Comparison of ENCODE assay signal across 11 cellular contexts in genomic region chr17:55609737-55610201, GRCh38.
A peak's percentile ranks its signal among the peaks of the same experiment; 100 is the strongest.
DNase-seq lines count a peak whose midpoint lies in the region; ATAC-seq, FAIRE-seq and TF ChIP-seq lines count a peak whose summit lies in the region.
"Had no signal": no experiment of that assay in that cellular context is flagged by ENCODE, and none has a peak within 500 bp of the region (broad histone marks: within the 10 kb centered on the region; RNA-seq: fewer than 3 reads in every experiment).

No MANE protein-coding gene starts in this region.

- peak; percentile 84 for DNase-seq in fibroblast of gingiva (ENCODE audit: low read depth)
- DNase-seq in myocyte (ENCODE audit: low read depth) = peak; percentile 99
- no peak for DNase-seq in upper lobe of right lung
- no peak for DNase-seq in frontal cortex (ENCODE audit: low spot score in 2 of 2)
- DNase-seq in activated naive CD8-positive, alpha-beta T cell treated with anti-CD3 and anti-CD28 coated beads for 36 hours = no peak
- no peak for DNase-seq in activated CD4-positive, alpha-beta T cell treated with anti-CD3 and anti-CD28 coated beads for 4 hours
- DNase-seq: NCI-H2081 treated with DMSO at 0.1 percent for 48 hours had no signal

- H3K27ac Mint-ChIP-seq in activated naive CD8-positive, alpha-beta T cell treated with anti-CD3 and anti-CD28 coated beads for 36 hours = no peak overlapping the region
- H3K27ac Mint-ChIP-seq: T-helper 2 cell treated with Interferon-gamma antibody and Interleukin-4, amounts not matched to agents 5 μg/mL and 100 μg/mL, for 36 hours had no signal

- H3K27me3 ChIP-seq in upper lobe of right lung = no peaks in the 10 kb centered on the region

- peaks cover 5% of the 10 kb centered on the region for H3K4me1 ChIP-seq in upper lobe of right lung

- peak overlapping the region; percentile 26 for H3K27ac ChIP-seq in upper lobe of right lung

- no peak for TF ChIP-seq CTCF in upper lobe of right lung (IDR thresholded peaks at IDR 0.05)

- no peaks in the 10 kb centered on the region for H3K4me1 Mint-ChIP-seq in activated naive CD8-positive, alpha-beta T cell treated with anti-CD3 and anti-CD28 coated beads for 36 hours

- no peaks in the 10 kb centered on the region for H3K9me3 Mint-ChIP-seq in activated naive CD8-positive, alpha-beta T cell treated with anti-CD3 and anti-CD28 coated beads for 36 hours
- H3K9me3 Mint-ChIP-seq: T-helper 2 cell treated with Interferon-gamma antibody and Interleukin-4, amounts not matched to agents 5 μg/mL and 100 μg/mL, for 36 hours had no signal

- FAIRE-seq in frontal cortex (lab: Jason Lieb, UNC) = no peak
- FAIRE-seq: GM12892, K562 had no signal

- intact Hi-C loops in upper lobe of right lung (cut with DNase I) = no loop called here

- H3K36me3 Mint-ChIP-seq in activated naive CD8-positive, alpha-beta T cell treated with anti-CD3 and anti-CD28 coated beads for 36 hours = no peaks in the 10 kb centered on the region

- H3K4me3 ChIP-seq in upper lobe of right lung = no peak overlapping the region
- H3K4me3 ChIP-seq: K562 had no signal

- no peaks in the 10 kb centered on the region for H3K36me3 ChIP-seq in upper lobe of right lung

- ATAC-seq in upper lobe of right lung = peak; percentile 63
- ATAC-seq: K562 had no signal

- no peaks in the 10 kb centered on the region for H3K9me3 ChIP-seq in upper lobe of right lung

- peaks cover 16% of the 10 kb centered on the region for H3K27me3 Mint-ChIP-seq in activated naive CD8-positive, alpha-beta T cell treated with anti-CD3 and anti-CD28 coated beads for 36 hours

- H3K4me3 Mint-ChIP-seq in activated naive CD8-positive, alpha-beta T cell treated with anti-CD3 and anti-CD28 coated beads for 36 hours = no peak overlapping the region
- H3K4me3 Mint-ChIP-seq: T-helper 2 cell treated with Interferon-gamma antibody and Interleukin-4, amounts not matched to agents 5 μg/mL and 100 μg/mL, for 36 hours had no signal

TF ChIP-seq in PFSK-1, 5 proteins besides CTCF, POLR2A, EP300 and RAD21:
- TF ChIP-seq, protein P1, sequence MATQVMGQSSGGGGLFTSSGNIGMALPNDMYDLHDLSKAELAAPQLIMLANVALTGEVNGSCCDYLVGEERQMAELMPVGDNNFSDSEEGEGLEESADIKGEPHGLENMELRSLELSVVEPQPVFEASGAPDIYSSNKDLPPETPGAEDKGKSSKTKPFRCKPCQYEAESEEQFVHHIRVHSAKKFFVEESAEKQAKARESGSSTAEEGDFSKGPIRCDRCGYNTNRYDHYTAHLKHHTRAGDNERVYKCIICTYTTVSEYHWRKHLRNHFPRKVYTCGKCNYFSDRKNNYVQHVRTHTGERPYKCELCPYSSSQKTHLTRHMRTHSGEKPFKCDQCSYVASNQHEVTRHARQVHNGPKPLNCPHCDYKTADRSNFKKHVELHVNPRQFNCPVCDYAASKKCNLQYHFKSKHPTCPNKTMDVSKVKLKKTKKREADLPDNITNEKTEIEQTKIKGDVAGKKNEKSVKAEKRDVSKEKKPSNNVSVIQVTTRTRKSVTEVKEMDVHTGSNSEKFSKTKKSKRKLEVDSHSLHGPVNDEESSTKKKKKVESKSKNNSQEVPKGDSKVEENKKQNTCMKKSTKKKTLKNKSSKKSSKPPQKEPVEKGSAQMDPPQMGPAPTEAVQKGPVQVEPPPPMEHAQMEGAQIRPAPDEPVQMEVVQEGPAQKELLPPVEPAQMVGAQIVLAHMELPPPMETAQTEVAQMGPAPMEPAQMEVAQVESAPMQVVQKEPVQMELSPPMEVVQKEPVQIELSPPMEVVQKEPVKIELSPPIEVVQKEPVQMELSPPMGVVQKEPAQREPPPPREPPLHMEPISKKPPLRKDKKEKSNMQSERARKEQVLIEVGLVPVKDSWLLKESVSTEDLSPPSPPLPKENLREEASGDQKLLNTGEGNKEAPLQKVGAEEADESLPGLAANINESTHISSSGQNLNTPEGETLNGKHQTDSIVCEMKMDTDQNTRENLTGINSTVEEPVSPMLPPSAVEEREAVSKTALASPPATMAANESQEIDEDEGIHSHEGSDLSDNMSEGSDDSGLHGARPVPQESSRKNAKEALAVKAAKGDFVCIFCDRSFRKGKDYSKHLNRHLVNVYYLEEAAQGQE (IDR thresholded peaks at IDR 0.05; ENCODE audit: insufficient read depth in 1 of 2, low read depth in 2 of 2, low read length in 2 of 2) = no peak; a peak in 1 of 4 replicates
- 0 out of 2 replicates have a peak, but pooled peaks have one; percentile 31 for TF ChIP-seq TAF1 (IDR thresholded peaks at IDR 0.05; ENCODE audit: borderline replicate concordance, insufficient read depth, low read length)
- TF ChIP-seq SIN3A (IDR thresholded peaks at IDR 0.05; ENCODE audit: borderline replicate concordance, insufficient read depth, low read length) = peak; percentile 18; the same call in 1 of the 2 replicates
- TF ChIP-seq FOXP2 (optimal IDR thresholded peaks at IDR 0.05; ENCODE audit: borderline replicate concordance, extremely low read depth, extremely low read length, insufficient read depth) = no peak
- TF ChIP-seq POLR2AphosphoS5 (IDR thresholded peaks at IDR 0.05; ENCODE audit: low read depth, low read length) = no peak

Comparison
In these comparisons a context has a peak if more than half of its experiments do, and no peak if none do; other contexts are left out.
1. DNase-seq: peak in fibroblast of gingiva (single experiment) and myocyte (single experiment); none in upper lobe of right lung (single experiment), frontal cortex (0 of 2), activated naive CD8-positive, alpha-beta T cell treated with anti-CD3 and anti-CD28 coated beads for 36 hours (single experiment) and activated CD4-positive, alpha-beta T cell treated with anti-CD3 and anti-CD28 coated beads for 4 hours (0 of 2).